Comparison of ENCODE assay signal across 19 cellular contexts in genomic region chr4:182955411-182955810, GRCh38. TPM values are rescaled to one million over a fixed set of nuclear protein-coding genes. Genes with fewer than 3 reads are reported as not detected.
A peak's percentile ranks its signal among the peaks of the same experiment; 100 is the strongest.
DNase-seq lines count a peak whose midpoint lies in the region; FAIRE-seq and TF ChIP-seq lines count a peak whose summit lies in the region.
"Had no signal": no experiment of that assay in that cellular context is flagged by ENCODE, and none has a peak within 500 bp of the region (broad histone marks: within the 10 kb centered on the region; RNA-seq: fewer than 3 reads in every experiment).

No MANE protein-coding gene starts in this region.

- H2AFZ ChIP-seq in astrocyte (ENCODE audit: low read depth, low read length) (no peak overlapping the region), keratinocyte (ENCODE audit: control insufficient read depth, low read length) (no peak overlapping the region), neural progenitor cell (replicated peaks) (no peak overlapping the region)

- peak; percentile 53 for DNase-seq in AG08396 (ENCODE audit: low spot score)
- DNase-seq in HT1080 (ENCODE audit: low read depth) = peak; percentile 27
- peak; percentile 11 for DNase-seq in astrocyte (ENCODE audit: low read depth)
- DNase-seq in keratinocyte (ENCODE audit: low read depth, low spot score) = no peak
- DNase-seq in NK-92 treated with Interleukin-12 subunit alpha and Interleukin-12 subunit beta, amount 100 ng/mL, for 24 hours (lab: John Stamatoyannopoulos, UW) = no peak
- DNase-seq in neural progenitor cell (ENCODE audit: low spot score) = no peak
- no peak for DNase-seq in NCI-H2196 (lab: John Stamatoyannopoulos, UW; ENCODE audit: unreplicated experiment)
- DNase-seq in SKM-1 treated with dmso at 0.1 percent for 144 hours (lab: John Stamatoyannopoulos, UW; ENCODE audit: unreplicated experiment) = no peak
- DNase-seq: Calu3; CD4-positive, alpha-beta T cell; DMS79; KG1; NCI-H1048; NCI-H146; NCI-H2081 treated with DMSO at 0.1 percent for 48 hours; NCI-H524 had no signal

- H3K9me3 Mint-ChIP-seq in astrocyte (ENCODE audit: unreplicated experiment) (peaks cover 22% of the 10 kb centered on the region), neural progenitor cell (peaks cover 20% of the 10 kb centered on the region)

- H3K4me2 ChIP-seq in astrocyte (ENCODE audit: low read length) (no peak overlapping the region), keratinocyte (ENCODE audit: control insufficient read depth, extremely low read depth, insufficient read depth, low read depth, low read length) (no peak overlapping the region), neural progenitor cell (no peak overlapping the region)
- H3K4me2 ChIP-seq: A549 had no signal

- H3K4me1 Mint-ChIP-seq in astrocyte (ENCODE audit: low read depth, unreplicated experiment) = peaks cover 2% of the 10 kb centered on the region
- no peaks in the 10 kb centered on the region for H3K4me1 Mint-ChIP-seq in neural progenitor cell

- H3K4me3 ChIP-seq in astrocyte (ENCODE audit: insufficient read depth, low read depth, low read length) = no peak overlapping the region
- H3K4me3 ChIP-seq in keratinocyte (ENCODE audit: control insufficient read depth in 2 of 3, extremely low read depth in 1 of 3, insufficient read depth in 2 of 3, low read depth in 1 of 3, low read length in 3 of 3) = no peak overlapping the region
- no peak overlapping the region for H3K4me3 ChIP-seq in neural progenitor cell
- H3K4me3 ChIP-seq: A549, SK-N-MC had no signal

- TF ChIP-seq CTCF in astrocyte (IDR thresholded peaks at IDR 0.05; ENCODE audit: insufficient read depth, low read depth, low read length) (no peak), keratinocyte (optimal IDR thresholded peaks at IDR 0.05 in 1 of 3, IDR thresholded peaks at IDR 0.05 in 1 of 3, conservative IDR thresholded peaks at IDR 0.05 in 1 of 3; ENCODE audit: extremely low read depth in 1 of 3, insufficient read depth in 2 of 3, low read length in 3 of 3) (no peak), neural progenitor cell (IDR thresholded peaks at IDR 0.05) (no peak)

- dilution Hi-C loops in keratinocyte (cut with MboI; ENCODE audit: extremely low pct_ligation_motif_present, low sequenced_read_pairs) = no loop called here

- H3K4me3 Mint-ChIP-seq in astrocyte (ENCODE audit: unreplicated experiment) = no peak overlapping the region
- H3K4me3 Mint-ChIP-seq in neural progenitor cell = no peak overlapping the region
- H3K4me3 Mint-ChIP-seq: CD4-positive, alpha-beta T cell had no signal

- H3K27me3 Mint-ChIP-seq in astrocyte (ENCODE audit: low read depth, unreplicated experiment) = no peaks in the 10 kb centered on the region
- H3K27me3 Mint-ChIP-seq in neural progenitor cell (ENCODE audit: insufficient read depth, low read depth) = peaks cover 3% of the 10 kb centered on the region

- H3K9ac ChIP-seq in astrocyte (ENCODE audit: low read length) = no peak overlapping the region
- no peak overlapping the region for H3K9ac ChIP-seq in keratinocyte (ENCODE audit: control insufficient read depth, extremely low read depth, insufficient read depth, low read length)
- no peak overlapping the region for H3K9ac ChIP-seq in neural progenitor cell

- H3K27ac Mint-ChIP-seq in astrocyte (ENCODE audit: unreplicated experiment) = no peak overlapping the region
- no peak overlapping the region for H3K27ac Mint-ChIP-seq in neural progenitor cell
- H3K27ac Mint-ChIP-seq: CD4-positive, alpha-beta T cell had no signal

- no peaks in the 10 kb centered on the region for H3K79me2 ChIP-seq in astrocyte (ENCODE audit: insufficient read depth, low read length)
- no peaks in the 10 kb centered on the region for H3K79me2 ChIP-seq in keratinocyte (ENCODE audit: control insufficient read depth, insufficient read depth, low read length)
- no peaks in the 10 kb centered on the region for H3K79me2 ChIP-seq in neural progenitor cell (ENCODE audit: low read depth)

- H4K20me1 ChIP-seq in astrocyte (ENCODE audit: insufficient read depth, low read length) (no peaks in the 10 kb centered on the region), keratinocyte (ENCODE audit: control insufficient read depth, extremely low read depth, insufficient read depth, low read length) (no peaks in the 10 kb centered on the region), neural progenitor cell (ENCODE audit: low read depth) (no peaks in the 10 kb centered on the region)

- H3K9me3 ChIP-seq in astrocyte (ENCODE audit: insufficient read depth, low read depth, low read length) (peaks cover 7% of the 10 kb centered on the region), keratinocyte (ENCODE audit: control insufficient read depth, low read depth, low read length) (no peaks in the 10 kb centered on the region), neural progenitor cell (ENCODE audit: low read depth) (no peaks in the 10 kb centered on the region)
- H3K9me3 ChIP-seq: A549 had no signal

- H3K9me1 ChIP-seq in keratinocyte (ENCODE audit: control insufficient read depth, extremely low read depth, insufficient read depth, low read length) = no peaks in the 10 kb centered on the region

- H3K27ac ChIP-seq in astrocyte (ENCODE audit: low read depth, low read length) = no peak overlapping the region
- H3K27ac ChIP-seq in keratinocyte (ENCODE audit: control insufficient read depth, insufficient read depth, low read length) = no peak overlapping the region
- no peak overlapping the region for H3K27ac ChIP-seq in neural progenitor cell
- H3K27ac ChIP-seq: A549, HL-60, SK-N-MC had no signal

- H3F3A ChIP-seq in neural progenitor cell (ENCODE audit: low read depth) = no peaks in the 10 kb centered on the region

- peaks cover 4% of the 10 kb centered on the region for H3K36me3 Mint-ChIP-seq in astrocyte (ENCODE audit: low read depth, unreplicated experiment)
- H3K36me3 Mint-ChIP-seq in neural progenitor cell = no peaks in the 10 kb centered on the region

- H3K36me3 ChIP-seq in astrocyte (ENCODE audit: insufficient read depth, low read length) (no peaks in the 10 kb centered on the region), keratinocyte (ENCODE audit: control insufficient read depth in 2 of 2, extremely low read depth in 1 of 2, insufficient read depth in 2 of 2, low read length in 2 of 2) (no peaks in the 10 kb centered on the region), neural progenitor cell (no peaks in the 10 kb centered on the region)

- no peaks in the 10 kb centered on the region for H3K27me3 ChIP-seq in astrocyte (ENCODE audit: insufficient read depth, low read length)
- no peaks in the 10 kb centered on the region for H3K27me3 ChIP-seq in keratinocyte (ENCODE audit: control insufficient read depth, extremely low read depth, insufficient read depth, low read length)
- H3K27me3 ChIP-seq in neural progenitor cell = no peaks in the 10 kb centered on the region

- FAIRE-seq in astrocyte (lab: Jason Lieb, UNC) (no peak), keratinocyte (lab: Jason Lieb, UNC) (peak; percentile 23)
- FAIRE-seq: A549 had no signal

- H3K4me1 ChIP-seq in astrocyte (ENCODE audit: insufficient read depth, low read length) (peaks cover 3% of the 10 kb centered on the region), keratinocyte (ENCODE audit: control insufficient read depth, extremely low read depth, insufficient read depth, low read length) (no peaks in the 10 kb centered on the region), neural progenitor cell (no peaks in the 10 kb centered on the region)
- H3K4me1 ChIP-seq: A549 had no signal

RNA-seq across cellular contexts. Expression of gene DCTD, which starts 38.2 kb away (rescaled TPM):
- total RNA-seq in HT1080 (2014; rRNA removed; shearing (Covaris generic)) = 99.3 and 113 TPM in 2 replicates
- 146 and 152 TPM in 2 replicates for polyA plus RNA-seq in HT1080 (2015; cell fraction: cytosol; rRNA removed)
- polyA plus RNA-seq in HT1080 (2015; cell fraction: nucleus; rRNA removed) = 88.2 and 98.4 TPM in 2 replicates
- total RNA-seq in astrocyte (116 and 119 TPM in 2 replicates), neural progenitor cell (ENCODE audit: low replicate concordance) (92.9 and 93.4 TPM in 2 replicates)
- polyA plus RNA-seq in keratinocyte = 66.6 to 121 TPM (median 119 TPM) in 3 replicates
- polyA plus RNA-seq in keratinocyte (2011; ENCODE audit: low read depth) = 63.0 TPM
- polyA plus RNA-seq in keratinocyte (2011; cell fraction: cytosol; rRNA removed) = 94.6 and 123 TPM in 2 replicates
- polyA plus RNA-seq in keratinocyte (2011; cell fraction: nucleus; rRNA removed) = 111 and 133 TPM in 2 replicates
- polyA plus RNA-seq in keratinocyte (2012; ENCODE audit: low replicate concordance) = 69.9 and 99.2 TPM in 2 replicates
- polyA minus RNA-seq in keratinocyte = 42.6 to 74.4 TPM (median 51.3 TPM) in 3 replicates
- polyA minus RNA-seq in keratinocyte (2011; cell fraction: cytosol; rRNA and poly(A)+ RNA removed) = 47.0 TPM
- polyA minus RNA-seq in keratinocyte (2011; cell fraction: nucleus; rRNA and poly(A)+ RNA removed) = 27.1 and 37.8 TPM in 2 replicates

Comparison
In these comparisons a context has a peak if more than half of its experiments do, and no peak if none do; other contexts are left out.
1. DNase-seq: peak in AG08396 (single experiment), HT1080 (single experiment) and astrocyte (single experiment); none in keratinocyte (single experiment), NK-92 treated with Interleukin-12 subunit alpha and Interleukin-12 subunit beta, amount 100 ng/mL, for 24 hours (single experiment), neural progenitor cell (single experiment), NCI-H2196 (single experiment) and SKM-1 treated with dmso at 0.1 percent for 144 hours (single experiment).